Comparison of ENCODE assay signal across 17 cellular contexts in genomic region chr16:52785653-52786052, GRCh38.
DNase-seq lines count a peak whose midpoint lies in the region; ATAC-seq and TF ChIP-seq lines count a peak whose summit lies in the region.
"Had no signal": no experiment of that assay in that cellular context is flagged by ENCODE, and none has a peak within 500 bp of the region (broad histone marks: within the 10 kb centered on the region; RNA-seq: fewer than 3 reads in every experiment).

No MANE protein-coding gene starts in this region.

- ATAC-seq in HG03039 (IDR thresholded peaks at IDR 0.05; ENCODE audit: unreplicated experiment), result no peak

- no peak overlapping the region for H4K5ac ChIP-seq in mesendoderm (ENCODE audit: low read length)

- no peak overlapping the region for H3K4me3 ChIP-seq in MG63
- no peak overlapping the region for H3K4me3 ChIP-seq in endodermal cell (ENCODE audit: low read length)
- no peak overlapping the region for H3K4me3 ChIP-seq in transverse colon
- H3K4me3 ChIP-seq in mesendoderm (ENCODE audit: low read length), result no peak overlapping the region
- H3K4me3 ChIP-seq: GM23248 had no signal

- TF ChIP-seq EP300 in transverse colon (IDR thresholded peaks at IDR 0.05; ENCODE audit: low read depth), result no peak

- H3K4ac ChIP-seq in mesendoderm (ENCODE audit: low read depth, low read length), result no peak overlapping the region

- H3K27me3 ChIP-seq in MG63 (peaks cover 2% of the 10 kb centered on the region; the same call in 1 of the 2 replicates), endodermal cell (ENCODE audit: control insufficient read depth, insufficient read depth, low read length, poor library complexity, severe bottlenecking) (no peaks in the 10 kb centered on the region), transverse colon (no peaks in the 10 kb centered on the region), mesendoderm (ENCODE audit: insufficient read depth, low read length, poor library complexity) (no peaks in the 10 kb centered on the region)

- H3K36me3 Mint-ChIP-seq in endodermal cell (ENCODE audit: low read depth), result no peaks in the 10 kb centered on the region
- H3K36me3 Mint-ChIP-seq in activated CD4-positive, alpha-beta T cell treated with anti-CD3 and anti-CD28 coated beads, Interleukin-2, amount 10 ng/mL, durations not matched to agents 7 days and 5 days (ENCODE audit: low read depth), result no peaks in the 10 kb centered on the region
- H3K36me3 Mint-ChIP-seq in activated naive CD8-positive, alpha-beta T cell treated with anti-CD3 and anti-CD28 coated beads for 36 hours, result no peaks in the 10 kb centered on the region
- H3K36me3 Mint-ChIP-seq: CD4-positive, alpha-beta memory T cell had no signal

- H3K56ac ChIP-seq in mesendoderm (ENCODE audit: low read length), result no peak overlapping the region

- H3K9me3 Mint-ChIP-seq in endodermal cell, result no peaks in the 10 kb centered on the region
- no peaks in the 10 kb centered on the region for H3K9me3 Mint-ChIP-seq in activated CD4-positive, alpha-beta T cell treated with anti-CD3 and anti-CD28 coated beads, Interleukin-2, amount 10 ng/mL, durations not matched to agents 7 days and 5 days
- H3K9me3 Mint-ChIP-seq in activated naive CD8-positive, alpha-beta T cell treated with anti-CD3 and anti-CD28 coated beads for 36 hours, result no peaks in the 10 kb centered on the region

- H3K4me1 ChIP-seq in endodermal cell (ENCODE audit: control insufficient read depth, insufficient read depth, low read length) (no peaks in the 10 kb centered on the region), transverse colon (peaks cover 0 to 3% (median 0%) of the 10 kb centered on the region in 4 donors), mesendoderm (ENCODE audit: control insufficient read depth, low read depth, low read length) (no peaks in the 10 kb centered on the region)

- H3K27ac Mint-ChIP-seq in endodermal cell, result no peak overlapping the region
- no peak overlapping the region for H3K27ac Mint-ChIP-seq in activated CD4-positive, alpha-beta T cell treated with anti-CD3 and anti-CD28 coated beads, Interleukin-2, amount 10 ng/mL, durations not matched to agents 7 days and 5 days
- H3K27ac Mint-ChIP-seq in activated naive CD8-positive, alpha-beta T cell treated with anti-CD3 and anti-CD28 coated beads for 36 hours, result no peak overlapping the region
- H3K27ac Mint-ChIP-seq: CD4-positive, alpha-beta memory T cell had no signal

- H3K27ac ChIP-seq in endodermal cell (ENCODE audit: low read depth, low read length), result no peak overlapping the region
- H3K27ac ChIP-seq in transverse colon, result no peak overlapping the region
- no peak overlapping the region for H3K27ac ChIP-seq in mesendoderm (ENCODE audit: low read depth, low read length)
- H3K27ac ChIP-seq: GM23248 had no signal

- H3K36me3 ChIP-seq in MG63, result no peaks in the 10 kb centered on the region
- H3K36me3 ChIP-seq in endodermal cell (ENCODE audit: control insufficient read depth, insufficient read depth, low read length), result no peaks in the 10 kb centered on the region
- H3K36me3 ChIP-seq in transverse colon, result no peaks in the 10 kb centered on the region
- H3K36me3 ChIP-seq in mesendoderm (ENCODE audit: control insufficient read depth, insufficient read depth, low read length), result no peaks in the 10 kb centered on the region

- POLR2A ChIA-PET in activated CD4-positive, alpha-beta T cell treated with anti-CD3 and anti-CD28 coated beads, Interleukin-2, amount 10 ng/mL, durations not matched to agents 7 days and 5 days (lab: Charles Lee), result no interaction called here

- intact Hi-C loops in transverse colon (cut with DNase I; ENCODE audit: low total_unique reads), result no loop called here

- WGBS in endodermal cell (ENCODE audit: insufficient coverage in 1 of 2, insufficient read length in 1 of 2), 2 experiments, result 96 to 100% methylated on average over 4 of the region's 4 CpGs
- WGBS in transverse colon (ENCODE audit: low coverage in 1 of 2), 2 donors, result 58 to 61% methylated on average over 3 to 4 of the region's 4 CpGs
- no CpG with 5 or more reads among the region's 4 CpGs for WGBS in mesendoderm (ENCODE audit: extremely low coverage, insufficient coverage, low lambda C conversion rate)

- TF ChIP-seq POLR2A in transverse colon (IDR thresholded peaks at IDR 0.05), result no peak

- in situ Hi-C loops in transverse colon (cut with MboI; ENCODE audit: low pct_ligation_motif_present in 1 of 4, low pct_unique_long_range_greater_than_20kb in 1 of 4, low sequenced_read_pairs in 3 of 4), result no loop called here

- TF ChIP-seq CTCF in endodermal cell (conservative IDR thresholded peaks at IDR 0.05) (no peak), transverse colon (IDR thresholded peaks at IDR 0.05) (no peak)

- peaks cover 2% of the 10 kb centered on the region; the same call in 1 of the 2 replicates for H3K9me3 ChIP-seq in MG63
- H3K9me3 ChIP-seq in endodermal cell (ENCODE audit: control insufficient read depth, low read length), result no peaks in the 10 kb centered on the region
- H3K9me3 ChIP-seq in transverse colon, result no peaks in the 10 kb centered on the region

- H3K4me1 Mint-ChIP-seq in endodermal cell, result peaks cover 7% of the 10 kb centered on the region
- no peaks in the 10 kb centered on the region for H3K4me1 Mint-ChIP-seq in activated CD4-positive, alpha-beta T cell treated with anti-CD3 and anti-CD28 coated beads, Interleukin-2, amount 10 ng/mL, durations not matched to agents 7 days and 5 days
- no peaks in the 10 kb centered on the region for H3K4me1 Mint-ChIP-seq in activated naive CD8-positive, alpha-beta T cell treated with anti-CD3 and anti-CD28 coated beads for 36 hours
- H3K4me1 Mint-ChIP-seq: CD4-positive, alpha-beta memory T cell had no signal

- DNase-seq in MG63 (peak; percentile 14), endodermal cell (peak; percentile 13), myocyte (ENCODE audit: low read depth) (peak; percentile 1), transverse colon (peak; percentile 46), mesendoderm (no peak)
- DNase-seq in activated CD4-positive, alpha-beta T cell treated with anti-CD3 and anti-CD28 coated beads, Interleukin-2, amount 10 ng/mL, durations not matched to agents 7 days and 5 days, result no peak
- DNase-seq in activated naive CD8-positive, alpha-beta T cell treated with anti-CD3 and anti-CD28 coated beads for 36 hours, result no peak
- DNase-seq: C1 segment of cervical spinal cord; Calu3; CD4-positive, alpha-beta memory T cell; COR-L47; DMS53; DMS79 treated with DMSO at 0.1 percent for 48 hours; GF-D8; GM23248; HCEC 1CT had no signal

- no peak overlapping the region for H3K23ac ChIP-seq in mesendoderm (ENCODE audit: low read length)

- no peak overlapping the region for H3K4me3 Mint-ChIP-seq in endodermal cell
- H3K4me3 Mint-ChIP-seq in activated CD4-positive, alpha-beta T cell treated with anti-CD3 and anti-CD28 coated beads, Interleukin-2, amount 10 ng/mL, durations not matched to agents 7 days and 5 days, result no peak overlapping the region
- H3K4me3 Mint-ChIP-seq in activated naive CD8-positive, alpha-beta T cell treated with anti-CD3 and anti-CD28 coated beads for 36 hours, result no peak overlapping the region
- H3K4me3 Mint-ChIP-seq: CD4-positive, alpha-beta memory T cell had no signal

- no peaks in the 10 kb centered on the region for H3K79me2 ChIP-seq in mesendoderm (ENCODE audit: control insufficient read depth, insufficient read depth, low read length)

- CTCF ChIA-PET in activated CD4-positive, alpha-beta T cell treated with anti-CD3 and anti-CD28 coated beads, Interleukin-2, amount 10 ng/mL, durations not matched to agents 7 days and 5 days (lab: Charles Lee), result no interaction called here

- H2BK5ac ChIP-seq in mesendoderm (ENCODE audit: low read length), result no peak overlapping the region

- H2AK5ac ChIP-seq in mesendoderm (ENCODE audit: low read length), result no peak overlapping the region

- no peak overlapping the region for H2BK120ac ChIP-seq in mesendoderm (ENCODE audit: low read depth, low read length)

- no peaks in the 10 kb centered on the region for H3K79me1 ChIP-seq in mesendoderm (ENCODE audit: low read length)

- H2BK15ac ChIP-seq in mesendoderm (replicated peaks; ENCODE audit: low read depth), result no peak overlapping the region

- H3K18ac ChIP-seq in mesendoderm (ENCODE audit: low read length), result no peak overlapping the region

- H4K8ac ChIP-seq in mesendoderm (ENCODE audit: low read depth, low read length), result no peak overlapping the region

- no peak overlapping the region for H3K9ac ChIP-seq in endodermal cell (ENCODE audit: extremely low read depth, low read length, poor library complexity, severe bottlenecking)
- no peak overlapping the region for H3K9ac ChIP-seq in mesendoderm (ENCODE audit: low read length)
- H3K9ac ChIP-seq: GM23248 had no signal

- H3K4me2 ChIP-seq in mesendoderm (ENCODE audit: low read length), result no peak overlapping the region

- peaks cover 5% of the 10 kb centered on the region for H3K27me3 Mint-ChIP-seq in endodermal cell (ENCODE audit: insufficient read depth)
- no peaks in the 10 kb centered on the region for H3K27me3 Mint-ChIP-seq in activated CD4-positive, alpha-beta T cell treated with anti-CD3 and anti-CD28 coated beads, Interleukin-2, amount 10 ng/mL, durations not matched to agents 7 days and 5 days
- peaks cover 4% of the 10 kb centered on the region for H3K27me3 Mint-ChIP-seq in activated naive CD8-positive, alpha-beta T cell treated with anti-CD3 and anti-CD28 coated beads for 36 hours
- H3K27me3 Mint-ChIP-seq: CD4-positive, alpha-beta memory T cell had no signal

Comparison
In these comparisons a context has a peak if more than half of its experiments do, and no peak if none do; other contexts are left out.
1. DNase-seq: peak in MG63 (single experiment), endodermal cell (single experiment), myocyte (single experiment) and transverse colon (single experiment); none in mesendoderm (single experiment), activated CD4-positive, alpha-beta T cell treated with anti-CD3 and anti-CD28 coated beads, Interleukin-2, amount 10 ng/mL, durations not matched to agents 7 days and 5 days (single experiment) and activated naive CD8-positive, alpha-beta T cell treated with anti-CD3 and anti-CD28 coated beads for 36 hours (single experiment).